25 cellular contexts compared by ENCODE assay signal in genomic region chr13:92500192-92500591, GRCh38.
"Had no signal": no experiment of that assay in that cellular context is flagged by ENCODE, and none has a peak within 500 bp of the region (broad histone marks: within the 10 kb centered on the region; RNA-seq: fewer than 3 reads in every experiment).

No MANE protein-coding gene starts in this region.

- H3K4me1 Mint-ChIP-seq: activated CD4-positive, alpha-beta T cell treated with anti-CD3 and anti-CD28 coated beads, Interleukin-2, amount 10 ng/mL, durations not matched to agents 7 days and 5 days; activated CD8-positive, alpha-beta memory T cell treated with anti-CD3 and anti-CD28 coated beads, Interleukin-2, amount 10 ng/mL, durations not matched to agents 7 days and 5 days; naive B cell; stimulated activated effector memory CD8-positive, alpha-beta T cell treated with anti-CD3 and anti-CD28 coated beads, Interleukin-12 subunit alpha, Interleukin-12 subunit beta, amount 100 ng/mL, for 72 hours had no signal

- H3K4me1 ChIP-seq: adrenal gland, foreskin keratinocyte, stomach, suprapubic skin, tibial nerve had no signal

- H3K36me3 Mint-ChIP-seq: activated CD8-positive, alpha-beta memory T cell treated with anti-CD3 and anti-CD28 coated beads, Interleukin-2, amount 10 ng/mL, durations not matched to agents 7 days and 5 days; activated naive CD8-positive, alpha-beta T cell; naive B cell; stimulated activated effector memory CD8-positive, alpha-beta T cell treated with anti-CD3 and anti-CD28 coated beads, Interleukin-12 subunit alpha, Interleukin-12 subunit beta, amount 100 ng/mL, for 72 hours had no signal

- DNase-seq: activated CD4-positive, alpha-beta T cell treated with anti-CD3 and anti-CD28 coated beads, Interleukin-2, amount 10 ng/mL, durations not matched to agents 7 days and 5 days; activated CD4-positive, CD25-positive, alpha-beta regulatory T cell treated with anti-CD3 and anti-CD28 coated beads, Interleukin-2, amount 50 U/mL, for 72 hours; activated CD8-positive, alpha-beta memory T cell treated with anti-CD3 and anti-CD28 coated beads, Interleukin-2, amount 10 ng/mL, durations not matched to agents 7 days and 5 days; activated CD8-positive, alpha-beta T cell treated with anti-CD3 and anti-CD28 coated beads for 36 hours; activated gamma-delta T cell; activated T-cell treated with anti-CD3 and anti-CD28 coated beads for 4 hours; adrenal gland; central memory CD4-positive, alpha-beta T cell; dermis blood vessel endothelial cell; effector CD8-positive, alpha-beta T cell; foreskin keratinocyte; left cardiac atrium; naive B cell; posterior cingulate gyrus; small intestine; stimulated activated CD4-positive, alpha-beta T cell treated with anti-CD3 and anti-CD28 coated beads, Interleukin-2, amount 100 ng/mL, for 24 hours; stomach had no signal

- H3K4me3 ChIP-seq: adrenal gland, stomach, suprapubic skin, tibial nerve had no signal

- H3K9me3 Mint-ChIP-seq: neural crest cell had no signal

- H3K9me3 ChIP-seq: adrenal gland, suprapubic skin had no signal

- H3K27me3 ChIP-seq: adrenal gland, foreskin keratinocyte, stomach, suprapubic skin, tibial nerve had no signal

- ATAC-seq: activated CD8-positive, alpha-beta memory T cell treated with anti-CD3 and anti-CD28 coated beads, Interleukin-2, amount 10 ng/mL, durations not matched to agents 7 days and 5 days; activated CD8-positive, alpha-beta T cell treated with anti-CD3 and anti-CD28 coated beads for 36 hours; foreskin keratinocyte; left cardiac atrium; sciatic nerve; stimulated activated effector memory CD8-positive, alpha-beta T cell treated with anti-CD3 and anti-CD28 coated beads, Interleukin-12 subunit alpha, Interleukin-12 subunit beta, amount 100 ng/mL, for 72 hours had no signal

- H3K27me3 Mint-ChIP-seq: activated CD4-positive, alpha-beta T cell treated with anti-CD3 and anti-CD28 coated beads, Interleukin-2, amount 10 ng/mL, durations not matched to agents 7 days and 5 days; activated CD8-positive, alpha-beta memory T cell treated with anti-CD3 and anti-CD28 coated beads, Interleukin-2, amount 10 ng/mL, durations not matched to agents 7 days and 5 days; activated CD8-positive, alpha-beta T cell treated with anti-CD3 and anti-CD28 coated beads for 36 hours; activated naive CD8-positive, alpha-beta T cell; naive B cell had no signal

- H3K27ac ChIP-seq: adrenal gland, foreskin keratinocyte, stomach, suprapubic skin, tibial nerve, VCaP had no signal

- H3K27ac Mint-ChIP-seq: activated CD4-positive, alpha-beta T cell treated with anti-CD3 and anti-CD28 coated beads, Interleukin-2, amount 10 ng/mL, durations not matched to agents 7 days and 5 days; activated CD8-positive, alpha-beta memory T cell treated with anti-CD3 and anti-CD28 coated beads, Interleukin-2, amount 10 ng/mL, durations not matched to agents 7 days and 5 days; activated CD8-positive, alpha-beta T cell treated with anti-CD3 and anti-CD28 coated beads for 36 hours; activated naive CD8-positive, alpha-beta T cell; activated T-helper 1 cell treated with anti-CD3 and anti-CD28 coated beads, Interleukin-12 subunit alpha, Interleukin-12 subunit beta, Interleukin-2, Interleukin-4 antibody, amounts not matched to agents 30 ng/mL and 10 ng/mL and 1 ng/mL, durations not matched to agents 14 hours and 24 hours and 36 hours; naive B cell; stimulated activated effector memory CD8-positive, alpha-beta T cell treated with anti-CD3 and anti-CD28 coated beads, Interleukin-12 subunit alpha, Interleukin-12 subunit beta, amount 100 ng/mL, for 72 hours had no signal

- H3K4me3 Mint-ChIP-seq: activated CD4-positive, alpha-beta T cell treated with anti-CD3 and anti-CD28 coated beads, Interleukin-2, amount 10 ng/mL, durations not matched to agents 7 days and 5 days; activated CD8-positive, alpha-beta memory T cell treated with anti-CD3 and anti-CD28 coated beads, Interleukin-2, amount 10 ng/mL, durations not matched to agents 7 days and 5 days; activated CD8-positive, alpha-beta T cell treated with anti-CD3 and anti-CD28 coated beads for 36 hours; activated naive CD8-positive, alpha-beta T cell; activated T-helper 1 cell treated with anti-CD3 and anti-CD28 coated beads, Interleukin-12 subunit alpha, Interleukin-12 subunit beta, Interleukin-2, Interleukin-4 antibody, amounts not matched to agents 30 ng/mL and 10 ng/mL and 1 ng/mL, durations not matched to agents 14 hours and 24 hours and 36 hours; naive B cell; neural crest cell; stimulated activated effector memory CD8-positive, alpha-beta T cell treated with anti-CD3 and anti-CD28 coated beads, Interleukin-12 subunit alpha, Interleukin-12 subunit beta, amount 100 ng/mL, for 72 hours had no signal

- H3K36me3 ChIP-seq: adrenal gland, stomach, suprapubic skin, tibial nerve had no signal
